Comparison of ENCODE assay signal across 8 cellular contexts in genomic region chr4:74133786-74134499, GRCh38. TPM values are rescaled to one million over a fixed set of nuclear protein-coding genes. Genes with fewer than 3 reads are reported as not detected.
A peak's percentile ranks its signal among the peaks of the same experiment; 100 is the strongest.
DNase-seq lines count a peak whose midpoint lies in the region; ATAC-seq and TF ChIP-seq lines count a peak whose summit lies in the region.

No MANE protein-coding gene starts in this region.

- H3K4me3 Mint-ChIP-seq in nephron progenitor cell: no peak overlapping the region
- no peak overlapping the region for H3K4me3 Mint-ChIP-seq in type B pancreatic cell

- H3K27me3 Mint-ChIP-seq in nephron progenitor cell (ENCODE audit: low read depth, poor library complexity) (peaks cover 8% of the 10 kb centered on the region), type B pancreatic cell (peaks cover 3% of the 10 kb centered on the region)

- H3K36me3 Mint-ChIP-seq in nephron progenitor cell (ENCODE audit: low read depth): no peaks in the 10 kb centered on the region
- H3K36me3 Mint-ChIP-seq in type B pancreatic cell: no peaks in the 10 kb centered on the region

- no peak overlapping the region for H3K27ac Mint-ChIP-seq in nephron progenitor cell
- no peak overlapping the region for H3K27ac Mint-ChIP-seq in type B pancreatic cell

- H3K9me3 Mint-ChIP-seq in nephron progenitor cell (peaks cover 49% of the 10 kb centered on the region), type B pancreatic cell (peaks cover 5% of the 10 kb centered on the region)

- H3K4me1 Mint-ChIP-seq in nephron progenitor cell (no peaks in the 10 kb centered on the region), type B pancreatic cell (ENCODE audit: unreplicated experiment) (no peaks in the 10 kb centered on the region)

- TF ChIP-seq CTCF in nephron progenitor cell (IDR thresholded peaks at IDR 0.05) (peak; percentile 81), type B pancreatic cell (conservative IDR thresholded peaks at IDR 0.05) (peak; percentile 93)

- peak; percentile 87 for ATAC-seq in GM18858 (IDR thresholded peaks at IDR 0.05; ENCODE audit: unreplicated experiment)
- ATAC-seq in HG03354 (IDR thresholded peaks at IDR 0.05; ENCODE audit: poor library complexity, severe bottlenecking, unreplicated experiment): peak; percentile 76

- DNase-seq in Ammon's horn (ENCODE audit: low spot score) (peak; percentile 87), NCI-H748 (lab: John Stamatoyannopoulos, UW; ENCODE audit: unreplicated experiment) (peak; percentile 65), fibroblast of peridontal ligament (ENCODE audit: extremely low read depth) (peak; percentile 96), nephron progenitor cell (peak; percentile 77), type B pancreatic cell (ENCODE audit: extremely low spot score, unreplicated experiment) (no peak)
- DNase-seq in activated CD8-positive, alpha-beta memory T cell treated with anti-CD3 and anti-CD28 coated beads, Interleukin-2, amount 50 U/mL, for 48 hours: peak; percentile 64

RNA-seq across cellular contexts. Expression of gene MTHFD2L, which starts 24.0 kb away (rescaled TPM):
- total RNA-seq in type B pancreatic cell (ENCODE audit: low replicate concordance): 11.2 and 14.6 TPM in 2 replicates

RNA-seq across cellular contexts. Expression of gene CXCL2, which starts 34.9 kb away (rescaled TPM):
- total RNA-seq in type B pancreatic cell (ENCODE audit: low replicate concordance): 5.4 and 6.6 TPM in 2 replicates
